ENCODE assay signal across 11 cellular contexts in the genomic region with DNA sequence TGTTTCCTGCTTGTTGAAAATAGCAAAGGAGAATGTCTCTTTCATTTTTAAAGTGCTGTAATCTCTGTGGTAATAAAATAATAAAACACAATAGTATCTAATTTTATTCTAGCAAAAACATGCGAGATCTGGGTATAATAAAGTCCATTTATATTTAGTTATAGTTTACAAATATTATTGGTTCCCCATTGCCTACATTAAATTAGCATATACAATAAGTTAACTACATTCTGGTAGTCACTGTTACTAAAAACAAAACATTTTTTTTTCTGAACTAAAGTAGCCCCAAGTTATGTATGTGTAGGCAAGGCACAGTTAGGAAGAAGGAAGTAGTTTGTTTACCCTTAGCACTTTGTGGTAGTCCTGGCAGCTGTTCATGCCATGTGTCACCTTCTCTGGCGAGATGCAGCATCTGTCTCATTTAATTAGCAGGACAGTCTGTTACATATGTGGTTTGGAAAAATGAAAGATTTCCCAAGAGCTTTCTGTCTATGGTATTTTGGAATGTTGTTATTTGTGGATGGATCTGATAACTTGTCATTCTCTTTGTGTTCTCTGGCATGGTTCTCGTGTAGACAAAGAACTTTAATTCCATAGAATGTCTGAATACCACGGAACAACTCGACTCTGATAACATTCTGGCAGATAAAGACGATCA.
DNase-seq lines count a peak whose midpoint lies in the region; ATAC-seq and TF ChIP-seq lines count a peak whose summit lies in the region.
"Had no signal": no experiment of that assay in that cellular context is flagged by ENCODE, and none has a peak within 500 bp of the region (broad histone marks: within the 10 kb centered on the region; RNA-seq: fewer than 3 reads in every experiment).

No MANE protein-coding gene starts in this region.

- no peak overlapping the region for H3K27ac Mint-ChIP-seq in naive thymus-derived CD4-positive, alpha-beta T cell
- H3K27ac Mint-ChIP-seq: activated naive CD8-positive, alpha-beta T cell had no signal

- peak; percentile 31 for ATAC-seq in left lung
- no peak for ATAC-seq in naive thymus-derived CD4-positive, alpha-beta T cell

- H3K27ac ChIP-seq in left lung = no peak overlapping the region
- no peak overlapping the region for H3K27ac ChIP-seq in naive thymus-derived CD4-positive, alpha-beta T cell (ENCODE audit: low read depth, low read length)
- H3K27ac ChIP-seq: heart right ventricle, WERI-Rb-1 had no signal

- POLR2A ChIA-PET in naive thymus-derived CD4-positive, alpha-beta T cell (lab: Charles Lee) = no interaction called here

- H3K9me3 ChIP-seq in BE2C (no peaks in the 10 kb centered on the region), left lung (no peaks in the 10 kb centered on the region)
- peaks cover 0 to 3% (median 0%) of the 10 kb centered on the region in 3 experiments for H3K9me3 ChIP-seq in naive thymus-derived CD4-positive, alpha-beta T cell (ENCODE audit: control insufficient read depth in 2 of 3, low read length in 3 of 3)
- H3K9me3 ChIP-seq: heart right ventricle had no signal

- H3K36me3 ChIP-seq in BE2C (no peaks in the 10 kb centered on the region), left lung (no peaks in the 10 kb centered on the region)
- no peaks in the 10 kb centered on the region for H3K36me3 ChIP-seq in naive thymus-derived CD4-positive, alpha-beta T cell (ENCODE audit: control insufficient read depth in 2 of 3, insufficient read depth in 3 of 3, low read length in 3 of 3)
- H3K36me3 ChIP-seq: heart right ventricle, WERI-Rb-1 had no signal

- intact Hi-C loops in left lung (cut with DNase I) = no loop called here
- intact Hi-C loops in naive thymus-derived CD4-positive, alpha-beta T cell (cut with micrococcal nuclease) = no loop called here

- H3K9me3 Mint-ChIP-seq in naive thymus-derived CD4-positive, alpha-beta T cell = peaks cover 0 to 5% (median 0%) of the 10 kb centered on the region in 11 donors

- DNase-seq in BE2C (peak; percentile 11), HT1080 (ENCODE audit: low read depth) (peak; percentile 88), amniotic stem cell (lab: John Stamatoyannopoulos, UW) (peak; percentile 34), left lung (no peak), AML-193 (lab: John Stamatoyannopoulos, UW) (no peak), cortex of kidney (lab: John Stamatoyannopoulos, UW) (no peak), mesenteric fat pad (ENCODE audit: low spot score) (no peak)
- DNase-seq in naive thymus-derived CD4-positive, alpha-beta T cell = no peak
- DNase-seq: heart right ventricle, WERI-Rb-1 had no signal

- H3K27me3 ChIP-seq in BE2C (peaks cover 12% of the 10 kb centered on the region), left lung (no peaks in the 10 kb centered on the region)
- H3K27me3 ChIP-seq in naive thymus-derived CD4-positive, alpha-beta T cell (ENCODE audit: control insufficient read depth in 2 of 2, insufficient read depth in 2 of 2, low read length in 2 of 2) = no peaks in the 10 kb centered on the region

- no peaks in the 10 kb centered on the region for H3K4me1 Mint-ChIP-seq in naive thymus-derived CD4-positive, alpha-beta T cell

- H3K36me3 Mint-ChIP-seq in naive thymus-derived CD4-positive, alpha-beta T cell = no peaks in the 10 kb centered on the region
- H3K36me3 Mint-ChIP-seq: activated naive CD8-positive, alpha-beta T cell had no signal

- H3K4me1 ChIP-seq in BE2C = no peaks in the 10 kb centered on the region
- no peaks in the 10 kb centered on the region for H3K4me1 ChIP-seq in left lung
- H3K4me1 ChIP-seq in naive thymus-derived CD4-positive, alpha-beta T cell (ENCODE audit: control insufficient read depth in 2 of 2, insufficient read depth in 2 of 2, low read length in 2 of 2) = no peaks in the 10 kb centered on the region

- H3K4me3 ChIP-seq in BE2C (ENCODE audit: low read depth, low read length) (no peak overlapping the region), left lung (no peak overlapping the region)
- no peak overlapping the region for H3K4me3 ChIP-seq in naive thymus-derived CD4-positive, alpha-beta T cell (ENCODE audit: low read length)
- H3K4me3 ChIP-seq: heart right ventricle had no signal

- no peaks in the 10 kb centered on the region for H3K27me3 Mint-ChIP-seq in naive thymus-derived CD4-positive, alpha-beta T cell
- H3K27me3 Mint-ChIP-seq: activated naive CD8-positive, alpha-beta T cell had no signal

- TF ChIP-seq CTCF in BE2C (IDR thresholded peaks at IDR 0.05; ENCODE audit: low read depth, low read length) (no peak), left lung (IDR thresholded peaks at IDR 0.05) (no peak)

- no peak overlapping the region for H3K4me3 Mint-ChIP-seq in naive thymus-derived CD4-positive, alpha-beta T cell
- H3K4me3 Mint-ChIP-seq: activated naive CD8-positive, alpha-beta T cell had no signal

- CTCF ChIA-PET in naive thymus-derived CD4-positive, alpha-beta T cell (lab: Charles Lee) = no interaction called here

Comparison
In these comparisons a context has a peak if more than half of its experiments do, and no peak if none do; other contexts are left out.
1. DNase-seq: peak in BE2C (single experiment), HT1080 (single experiment) and amniotic stem cell (single experiment); none in left lung (0 of 2), AML-193 (0 of 2), naive thymus-derived CD4-positive, alpha-beta T cell (0 of 9), cortex of kidney (single experiment) and mesenteric fat pad (single experiment).